In the genomic region with DNA sequence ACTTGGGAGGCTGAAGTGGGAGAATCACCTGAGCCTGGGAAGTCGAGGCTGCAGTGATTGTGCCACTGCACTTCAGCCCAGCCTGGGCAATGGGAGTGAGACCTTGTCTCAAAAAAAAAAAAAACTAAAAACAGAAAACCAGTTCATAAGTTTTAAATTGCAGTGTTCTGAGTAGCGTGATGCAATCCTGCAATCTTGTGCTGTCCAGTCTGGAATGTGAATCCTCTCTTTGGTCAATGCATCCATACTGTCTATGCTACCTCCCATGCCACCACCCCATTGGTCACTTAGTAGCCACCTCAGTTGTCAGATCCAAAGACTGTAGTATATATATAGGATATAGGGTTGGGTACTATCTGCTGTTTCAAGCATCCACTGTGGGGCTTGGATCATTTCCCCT, we compare ENCODE assay signal across 23 cellular contexts. TPM values are rescaled to one million over a fixed set of nuclear protein-coding genes. Genes with fewer than 3 reads are reported as not detected.
A peak's percentile ranks its signal among the peaks of the same experiment; 100 is the strongest.
DNase-seq lines count a peak whose midpoint lies in the region; ATAC-seq and TF ChIP-seq lines count a peak whose summit lies in the region.
"Had no signal": no experiment of that assay in that cellular context is flagged by ENCODE, and none has a peak within 500 bp of the region (broad histone marks: within the 10 kb centered on the region; RNA-seq: fewer than 3 reads in every experiment).

No MANE protein-coding gene starts in this region.

- 0 out of 3 replicates have a peak, but pooled peaks have one; percentile 16 for ATAC-seq in SK-N-SH treated with all-trans-retinoic acid at 6 μM for 48 hours
- ATAC-seq: pancreas had no signal

- peaks cover 59% of the 10 kb centered on the region for H3F3A ChIP-seq in GM23248 (ENCODE audit: insufficient read depth)

- in situ Hi-C loops in GM23248 (cut with MboI) = no loop called here
- in situ Hi-C loops in G401 (cut with HindIII; ENCODE audit: low sequenced_read_pairs) = no loop called here

- peak; percentile 34 for DNase-seq in GM23248
- DNase-seq in fibroblast of villous mesenchyme (ENCODE audit: low read depth) = peak; percentile 52
- no peak for DNase-seq in G401 (ENCODE audit: low spot score)
- DNase-seq in occipital lobe (lab: John Stamatoyannopoulos, UW) = no peak
- DNase-seq in MV-4-11 (lab: John Stamatoyannopoulos, UW) = no peak
- DNase-seq: activated effector memory CD4-positive, alpha-beta T cell treated with Interleukin-2 at 50 U/mL for 16 hours; activated naive CD8-positive, alpha-beta T cell treated with anti-CD3 and anti-CD28 coated beads, Interleukin-2, amount 10 ng/mL, durations not matched to agents 7 days and 5 days; activated T-cell treated with anti-CD3 and anti-CD28 coated beads for 4 hours; central memory CD4-positive, alpha-beta T cell; glutamatergic neuron; GOT3; NCI-H1436; NCI-H446; NCI-H774; pancreas; stimulated activated CD4-positive, alpha-beta T cell treated with anti-CD3 and anti-CD28 coated beads, Interleukin-12 subunit alpha, Interleukin-12 subunit beta, amount 100 ng/mL, for 4 hours; stimulated activated CD4-positive, alpha-beta T cell treated with anti-CD3 and anti-CD28 coated beads, Interleukin-4, amount 100 ng/mL, for 1 hour; upper lobe of left lung had no signal

- H4K20me1 ChIP-seq in GM23248 (ENCODE audit: insufficient read depth) = 0 out of 2 replicates have a peak, but pooled peaks cover 14% of the 10 kb centered on the region

- H2AFZ ChIP-seq in GM23248 = no peak overlapping the region

- H3K4me1 ChIP-seq in GM23248 (ENCODE audit: insufficient read depth) (peaks cover 52% of the 10 kb centered on the region), skeletal muscle satellite cell (ENCODE audit: control insufficient read depth, insufficient read depth, low read length) (peaks cover 56% of the 10 kb centered on the region)

- H3K9me3 ChIP-seq in GM23248 (ENCODE audit: low read depth) = no peaks in the 10 kb centered on the region
- H3K9me3 ChIP-seq in skeletal muscle satellite cell (replicated peaks; ENCODE audit: low read length) = no peaks in the 10 kb centered on the region
- H3K9me3 ChIP-seq: pancreas, right atrium auricular region, upper lobe of left lung had no signal

- TF ChIP-seq CTCF in fibroblast of villous mesenchyme (IDR thresholded peaks at IDR 0.05; ENCODE audit: insufficient read depth, low read depth, low read length) = no peak

- 73 to 85% methylated on average over 2 of the region's 2 CpGs for WGBS in GM23248 (ENCODE audit: low coverage in 1 of 2, low lambda C conversion rate in 2 of 2, missing lambda C conversion rate in 2 of 2), 2 experiments

- H3K36me3 ChIP-seq in GM23248 (ENCODE audit: low read depth) (0 out of 2 replicates have a peak, but pooled peaks cover under 1% of the 10 kb centered on the region), skeletal muscle satellite cell (ENCODE audit: insufficient read depth, low read length) (peaks cover 26% of the 10 kb centered on the region)
- H3K36me3 ChIP-seq: right atrium auricular region had no signal

- H3K9ac ChIP-seq in GM23248 (no peak overlapping the region), skeletal muscle satellite cell (ENCODE audit: low read depth, low read length) (no peak overlapping the region)

- H3K27ac ChIP-seq in GM23248 = peak overlapping the region; percentile 62
- H3K27ac ChIP-seq: pancreas, right atrium auricular region had no signal

- H3K4me2 ChIP-seq in GM23248 (ENCODE audit: unreplicated experiment) (peak overlapping the region; percentile 74), skeletal muscle satellite cell (ENCODE audit: low read length) (peak overlapping the region; percentile 68)

- no peaks in the 10 kb centered on the region for H3K9me2 ChIP-seq in GM23248 (ENCODE audit: insufficient read depth)

- no peak overlapping the region; the same call in 1 of the 2 replicates for H3K4me3 ChIP-seq in GM23248
- no peak overlapping the region for H3K4me3 ChIP-seq in fibroblast of villous mesenchyme (ENCODE audit: low read depth, low read length)
- H3K4me3 ChIP-seq in skeletal muscle satellite cell (ENCODE audit: low read length) = no peak overlapping the region
- H3K4me3 ChIP-seq: pancreas, right atrium auricular region, upper lobe of left lung had no signal

- H3K79me2 ChIP-seq in GM23248 (ENCODE audit: insufficient read depth) = peaks cover 100% of the 10 kb centered on the region

- no peaks in the 10 kb centered on the region for H3K27me3 ChIP-seq in GM23248 (replicated peaks; ENCODE audit: insufficient read depth)
- no peaks in the 10 kb centered on the region for H3K27me3 ChIP-seq in skeletal muscle satellite cell (ENCODE audit: control insufficient read depth, insufficient read depth, low read length)
- H3K27me3 ChIP-seq: pancreas, right atrium auricular region, upper lobe of left lung had no signal

TF ChIP-seq in SK-N-SH treated with all-trans-retinoic acid at 6 μM for 48 hours, 23 proteins besides CTCF, POLR2A, EP300 and RAD21:
- TF ChIP-seq TCF4 (CRISPR knock-in tag; IDR thresholded peaks at IDR 0.05; ENCODE audit: borderline replicate concordance) (no peak), ZNF70 (CRISPR knock-in tag; IDR thresholded peaks at IDR 0.05) (no peak), ZNF8 (CRISPR knock-in tag; IDR thresholded peaks at IDR 0.05) (no peak), ISL1 (CRISPR knock-in tag; IDR thresholded peaks at IDR 0.05) (no peak), ZNF565 (CRISPR knock-in tag; conservative IDR thresholded peaks at IDR 0.05; ENCODE audit: low read depth) (no peak), CSDC2 (CRISPR knock-in tag; IDR thresholded peaks at IDR 0.05) (no peak)
- TF ChIP-seq, protein P1, sequence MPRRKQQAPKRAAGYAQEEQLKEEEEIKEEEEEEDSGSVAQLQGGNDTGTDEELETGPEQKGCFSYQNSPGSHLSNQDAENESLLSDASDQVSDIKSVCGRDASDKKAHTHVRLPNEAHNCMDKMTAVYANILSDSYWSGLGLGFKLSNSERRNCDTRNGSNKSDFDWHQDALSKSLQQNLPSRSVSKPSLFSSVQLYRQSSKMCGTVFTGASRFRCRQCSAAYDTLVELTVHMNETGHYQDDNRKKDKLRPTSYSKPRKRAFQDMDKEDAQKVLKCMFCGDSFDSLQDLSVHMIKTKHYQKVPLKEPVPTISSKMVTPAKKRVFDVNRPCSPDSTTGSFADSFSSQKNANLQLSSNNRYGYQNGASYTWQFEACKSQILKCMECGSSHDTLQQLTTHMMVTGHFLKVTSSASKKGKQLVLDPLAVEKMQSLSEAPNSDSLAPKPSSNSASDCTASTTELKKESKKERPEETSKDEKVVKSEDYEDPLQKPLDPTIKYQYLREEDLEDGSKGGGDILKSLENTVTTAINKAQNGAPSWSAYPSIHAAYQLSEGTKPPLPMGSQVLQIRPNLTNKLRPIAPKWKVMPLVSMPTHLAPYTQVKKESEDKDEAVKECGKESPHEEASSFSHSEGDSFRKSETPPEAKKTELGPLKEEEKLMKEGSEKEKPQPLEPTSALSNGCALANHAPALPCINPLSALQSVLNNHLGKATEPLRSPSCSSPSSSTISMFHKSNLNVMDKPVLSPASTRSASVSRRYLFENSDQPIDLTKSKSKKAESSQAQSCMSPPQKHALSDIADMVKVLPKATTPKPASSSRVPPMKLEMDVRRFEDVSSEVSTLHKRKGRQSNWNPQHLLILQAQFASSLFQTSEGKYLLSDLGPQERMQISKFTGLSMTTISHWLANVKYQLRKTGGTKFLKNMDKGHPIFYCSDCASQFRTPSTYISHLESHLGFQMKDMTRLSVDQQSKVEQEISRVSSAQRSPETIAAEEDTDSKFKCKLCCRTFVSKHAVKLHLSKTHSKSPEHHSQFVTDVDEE (CRISPR knock-in tag; IDR thresholded peaks at IDR 0.05) = no peak

RNA-seq across cellular contexts. Expression of a gene that starts 11.1 kb away (rescaled TPM):
- total RNA-seq in GM23248 (2014; rRNA removed; shearing (Covaris generic)) = 118 and 136 TPM in 2 replicates
- 11.0 and 11.9 TPM in 2 replicates for polyA plus RNA-seq in GM23248 (2016; fragmentation: Nextera tagmentation; extraction: Ambion mirVana)
- total RNA-seq in fibroblast of villous mesenchyme = 127 and 148 TPM in 2 replicates
- 85.9 and 116 TPM in 2 replicates for total RNA-seq in skeletal muscle satellite cell (2012; rRNA removed)
- total RNA-seq in G401 (2014; rRNA removed; shearing (Covaris generic)) = 30.7 and 44.6 TPM in 2 replicates
- total RNA-seq in occipital lobe = 18.7 TPM
- total RNA-seq: T-helper 2 cell treated with Interferon-gamma antibody and Interleukin-4, amounts not matched to agents 100 ng/mL and 5 ng/mL, for 36 hours had no signal
- polyA plus RNA-seq: CD14-positive monocyte had no signal

Comparison
In these comparisons a context has a peak if more than half of its experiments do, and no peak if none do; other contexts are left out.
1. DNase-seq: peak in GM23248 (single experiment) and fibroblast of villous mesenchyme (single experiment); none in G401 (single experiment), occipital lobe (single experiment) and MV-4-11 (single experiment).